ENCODE assay signal across 1 cellular context in genomic region chr9:83538172-83538889, GRCh38.
A peak's percentile ranks its signal among the peaks of the same experiment; 100 is the strongest.
TF ChIP-seq lines count a peak whose summit lies in the region.

TSS of gene FRMD3 (minus strand) at chr9:83538401. CDS start at chr9:83538231, 170 bp downstream.

TF ChIP-seq in HepG2, 621 proteins besides CTCF, POLR2A, EP300 and RAD21 (continued from another document and continues in another):
- TF ChIP-seq ZNF496 (CRISPR knock-in tag; IDR thresholded peaks at IDR 0.05; ENCODE audit: insufficient replicate concordance) (no peak), RBM39 (IDR thresholded peaks at IDR 0.05; ENCODE audit: low read depth, low read length, poor library complexity, severe bottlenecking) (peak; percentile 21), MTERF4 (CRISPR knock-in tag; IDR thresholded peaks at IDR 0.05) (peak; percentile 62), NFE2 (CRISPR knock-in tag; IDR thresholded peaks at IDR 0.05) (no peak), KDM3A (CRISPR knock-in tag; IDR thresholded peaks at IDR 0.05; ENCODE audit: low read depth) (no peak), ZNF160 (CRISPR knock-in tag; IDR thresholded peaks at IDR 0.05) (peak; percentile 81; the same call in 1 of the 2 replicates), ZNF136 (CRISPR knock-in tag; IDR thresholded peaks at IDR 0.05; ENCODE audit: low read depth) (0 out of 2 replicates have a peak, but pooled peaks have one; percentile 41), ZNF724P (CRISPR knock-in tag; IDR thresholded peaks at IDR 0.05; ENCODE audit: borderline replicate concordance) (no peak), ZMYM2 (CRISPR knock-in tag; IDR thresholded peaks at IDR 0.05) (peak; percentile 77; the same call in 1 of the 2 replicates), RBFOX2 (IDR thresholded peaks at IDR 0.05; ENCODE audit: low read depth, low read length) (peak; percentile 84), ZNF563 (CRISPR knock-in tag; IDR thresholded peaks at IDR 0.05) (peak; percentile 70), ZNF33B (CRISPR knock-in tag; IDR thresholded peaks at IDR 0.05) (no peak; the same call in 1 of the 2 replicates), ZNF576 (CRISPR knock-in tag; IDR thresholded peaks at IDR 0.05) (no peak; the same call in 1 of the 2 replicates), AKAP8 (CRISPR knock-in tag; IDR thresholded peaks at IDR 0.05) (peak; percentile 82), ZNF746 (CRISPR knock-in tag; IDR thresholded peaks at IDR 0.05) (peak; percentile 35; the same call in 1 of the 2 replicates), BORCS8-MEF2B (CRISPR knock-in tag; IDR thresholded peaks at IDR 0.05) (peak; percentile 92; the same call in 1 of the 2 replicates), SKI (IDR thresholded peaks at IDR 0.05; ENCODE audit: partially characterized antibody) (peak; percentile 40), ZNF234 (CRISPR knock-in tag; conservative IDR thresholded peaks at IDR 0.05) (peak; percentile 89; the same call in 1 of the 2 replicates), EZH2 (conservative IDR thresholded peaks at IDR 0.05; ENCODE audit: low read depth, low read length) (no peak), ZNF691 (CRISPR knock-in tag; IDR thresholded peaks at IDR 0.05; ENCODE audit: borderline replicate concordance, low read depth) (peak; percentile 73), ZNF598 (CRISPR knock-in tag; IDR thresholded peaks at IDR 0.05; ENCODE audit: borderline replicate concordance) (0 out of 2 replicates have a peak, but pooled peaks have one; percentile 43), DRAP1 (CRISPR knock-in tag; IDR thresholded peaks at IDR 0.05) (no peak), NCOA5 (CRISPR knock-in tag; IDR thresholded peaks at IDR 0.05) (no peak), ZNF740 (CRISPR knock-in tag; IDR thresholded peaks at IDR 0.05) (no peak), ZFY (CRISPR knock-in tag; IDR thresholded peaks at IDR 0.05) (peak; percentile 80), ZNF597 (CRISPR knock-in tag; IDR thresholded peaks at IDR 0.05) (no peak), TCF7 (IDR thresholded peaks at IDR 0.05; ENCODE audit: low read depth) (no peak), ARID4A (CRISPR knock-in tag; IDR thresholded peaks at IDR 0.05; ENCODE audit: borderline replicate concordance) (peak; percentile 87), GMEB1 (CRISPR knock-in tag; IDR thresholded peaks at IDR 0.05; ENCODE audit: borderline replicate concordance) (peak; percentile 61; the same call in 1 of the 2 replicates), NFAT5 (CRISPR knock-in tag; IDR thresholded peaks at IDR 0.05) (peak; percentile 67; the same call in 1 of the 2 replicates), ZNF784 (CRISPR knock-in tag; IDR thresholded peaks at IDR 0.05; ENCODE audit: borderline replicate concordance) (peak; percentile 68), CREM (IDR thresholded peaks at IDR 0.05) (no peak), CREM (CRISPR knock-in tag; IDR thresholded peaks at IDR 0.05) (no peak), GRHL1 (CRISPR knock-in tag; conservative IDR thresholded peaks at IDR 0.05) (no peak), GZF1 (CRISPR knock-in tag; IDR thresholded peaks at IDR 0.05) (no peak)
